In the genomic region with DNA sequence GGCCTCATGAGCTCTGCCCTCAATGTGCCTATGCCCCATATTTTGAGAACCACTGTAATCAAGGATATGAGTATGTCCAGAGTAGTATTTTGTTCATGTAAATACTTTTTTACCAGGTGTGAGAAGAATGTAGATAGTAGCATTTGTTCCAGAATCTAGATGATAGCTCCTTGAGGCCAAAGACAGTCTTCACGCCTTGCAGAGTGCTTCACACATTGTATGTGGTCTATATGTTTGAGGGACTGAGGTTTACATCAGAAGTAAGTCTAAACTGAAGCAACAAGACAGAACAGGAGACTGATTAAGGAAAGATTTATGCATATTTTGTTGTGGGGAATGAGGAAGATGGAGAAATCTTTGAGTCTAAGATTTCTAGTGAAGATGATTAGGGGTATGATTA, we compare ENCODE assay signal across 24 cellular contexts. TPM values are rescaled to one million over a fixed set of nuclear protein-coding genes. Genes with fewer than 3 reads are reported as not detected.
DNase-seq lines count a peak whose midpoint lies in the region; ATAC-seq and TF ChIP-seq lines count a peak whose summit lies in the region.
"Had no signal": no experiment of that assay in that cellular context is flagged by ENCODE, and none has a peak within 500 bp of the region (broad histone marks: within the 10 kb centered on the region; RNA-seq: fewer than 3 reads in every experiment).

No MANE protein-coding gene starts in this region.

- ATAC-seq in activated CD4-positive, alpha-beta T cell treated with anti-CD3 and anti-CD28 coated beads for 36 hours = no peak
- no peak for ATAC-seq in activated CD8-positive, alpha-beta memory T cell treated with anti-CD3 and anti-CD28 coated beads, Interleukin-2, amount 10 ng/mL, durations not matched to agents 7 days and 5 days
- peak; percentile 60 to 96 (median 73) for ATAC-seq in natural killer cell
- ATAC-seq in natural killer cell treated with Interleukin-12 subunit alpha and Interleukin-12 subunit beta and Interleukin-15 and Interleukin-18, amount 100 ng/mL, for 72 hours = no peak
- ATAC-seq: A549, GM12878 had no signal

- intact Hi-C loops in activated CD4-positive, alpha-beta T cell treated with anti-CD3 and anti-CD28 coated beads for 36 hours (cut with DNase I, micrococcal nuclease) = no loop called here
- intact Hi-C loops in natural killer cell (cut with micrococcal nuclease) = no loop called here

- TF ChIP-seq CTCF in natural killer cell (IDR thresholded peaks at IDR 0.05) = no peak

- peaks cover 43% of the 10 kb centered on the region for H3K36me3 Mint-ChIP-seq in activated CD4-positive, alpha-beta T cell treated with anti-CD3 and anti-CD28 coated beads for 36 hours (ENCODE audit: low read depth)
- peaks cover 63% of the 10 kb centered on the region for H3K36me3 Mint-ChIP-seq in activated CD8-positive, alpha-beta memory T cell treated with anti-CD3 and anti-CD28 coated beads, Interleukin-2, amount 10 ng/mL, durations not matched to agents 7 days and 5 days
- H3K36me3 Mint-ChIP-seq in natural killer cell (no peaks in the 10 kb centered on the region), immature natural killer cell (peaks cover 13 to 24% (median 18%) of the 10 kb centered on the region in 3 donors)
- peaks cover 23% of the 10 kb centered on the region for H3K36me3 Mint-ChIP-seq in natural killer cell treated with Interleukin-12 subunit alpha and Interleukin-12 subunit beta and Interleukin-15 and Interleukin-18, amount 100 ng/mL, for 72 hours
- peaks cover 51% of the 10 kb centered on the region for H3K36me3 Mint-ChIP-seq in activated naive CD4-positive, alpha-beta T cell treated with anti-CD3 and anti-CD28 coated beads, Interleukin-2, amount 10 ng/mL, durations not matched to agents 7 days and 5 days

- POLR2A ChIA-PET in activated CD4-positive, alpha-beta T cell treated with anti-CD3 and anti-CD28 coated beads for 36 hours (lab: Charles Lee) = interaction anchor here (0.7 kb wide), 1 partner anchor 653 kb away, joined by 3 read pairs; no protein-coding TSS in a partner anchor

- no peak for DNase-seq in activated CD4-positive, alpha-beta T cell treated with anti-CD3 and anti-CD28 coated beads for 36 hours
- no peak for DNase-seq in activated CD4-positive, alpha-beta T cell treated with anti-CD3 and anti-CD28 coated beads for 4 hours
- DNase-seq in activated CD8-positive, alpha-beta memory T cell treated with anti-CD3 and anti-CD28 coated beads, Interleukin-2, amount 10 ng/mL, durations not matched to agents 7 days and 5 days = no peak
- DNase-seq in activated CD8-positive, alpha-beta memory T cell treated with anti-CD3 and anti-CD28 coated beads, Interleukin-2, amount 50 U/mL, for 48 hours = no peak
- no peak for DNase-seq in natural killer cell
- no peak for DNase-seq in natural killer cell treated with Interleukin-12 subunit alpha and Interleukin-12 subunit beta and Interleukin-15 and Interleukin-18, amount 100 ng/mL, for 72 hours (ENCODE audit: low spot score)
- DNase-seq in immature natural killer cell = peak in 2 of 3 donors; percentile 13 to 18
- no peak for DNase-seq in activated naive CD4-positive, alpha-beta T cell treated with anti-CD3 and anti-CD28 coated beads, Interleukin-2, amount 10 ng/mL, durations not matched to agents 7 days and 5 days
- DNase-seq: BE2C; C1 segment of cervical spinal cord; CD4-positive, alpha-beta memory T cell; CD4-positive, CD25-positive, alpha-beta regulatory T cell; CD8-positive, alpha-beta memory T cell; COR-L47; DMS 273 treated with DMSO at 0.1 percent for 48 hours; DMS153; DMS53; DMS79; DND-41; EL; GDM1 had no signal

- H3K4me1 Mint-ChIP-seq in activated CD4-positive, alpha-beta T cell treated with anti-CD3 and anti-CD28 coated beads for 36 hours = no peaks in the 10 kb centered on the region
- H3K4me1 Mint-ChIP-seq in activated CD8-positive, alpha-beta memory T cell treated with anti-CD3 and anti-CD28 coated beads, Interleukin-2, amount 10 ng/mL, durations not matched to agents 7 days and 5 days = peaks cover 4% of the 10 kb centered on the region
- H3K4me1 Mint-ChIP-seq in natural killer cell (peaks cover 6 to 12% of the 10 kb centered on the region in 2 donors), immature natural killer cell (peaks cover 16 to 23% of the 10 kb centered on the region in 2 donors)
- H3K4me1 Mint-ChIP-seq in natural killer cell treated with Interleukin-12 subunit alpha and Interleukin-12 subunit beta and Interleukin-15 and Interleukin-18, amount 100 ng/mL, for 72 hours (ENCODE audit: low read depth in 2 of 2) = peaks cover 11 to 17% of the 10 kb centered on the region in 2 donors
- H3K4me1 Mint-ChIP-seq in activated naive CD4-positive, alpha-beta T cell treated with anti-CD3 and anti-CD28 coated beads, Interleukin-2, amount 10 ng/mL, durations not matched to agents 7 days and 5 days = peaks cover 2% of the 10 kb centered on the region
- H3K4me1 Mint-ChIP-seq: CD14-positive monocyte had no signal

- H3K27ac Mint-ChIP-seq in activated CD4-positive, alpha-beta T cell treated with anti-CD3 and anti-CD28 coated beads for 36 hours = peak overlapping the region; percentile 6
- H3K27ac Mint-ChIP-seq in activated CD8-positive, alpha-beta memory T cell treated with anti-CD3 and anti-CD28 coated beads, Interleukin-2, amount 10 ng/mL, durations not matched to agents 7 days and 5 days = peak overlapping the region; percentile 2
- H3K27ac Mint-ChIP-seq in natural killer cell (peak overlapping the region; percentile 4 to 9), immature natural killer cell (peak overlapping the region; percentile 5 to 46 (median 30))
- peak overlapping the region in 1 of 2 donors; percentile 6 for H3K27ac Mint-ChIP-seq in natural killer cell treated with Interleukin-12 subunit alpha and Interleukin-12 subunit beta and Interleukin-15 and Interleukin-18, amount 100 ng/mL, for 72 hours
- no peak overlapping the region for H3K27ac Mint-ChIP-seq in activated naive CD4-positive, alpha-beta T cell treated with anti-CD3 and anti-CD28 coated beads, Interleukin-2, amount 10 ng/mL, durations not matched to agents 7 days and 5 days
- H3K27ac Mint-ChIP-seq: CD8-positive, alpha-beta memory T cell had no signal

- CTCF ChIA-PET in activated CD4-positive, alpha-beta T cell treated with anti-CD3 and anti-CD28 coated beads for 36 hours (lab: Charles Lee) = no interaction called here
- CTCF ChIA-PET in activated CD8-positive, alpha-beta memory T cell treated with anti-CD3 and anti-CD28 coated beads, Interleukin-2, amount 10 ng/mL, durations not matched to agents 7 days and 5 days (lab: Charles Lee) = interaction anchor here (1.3 kb wide), 1 partner anchor 9 kb away, joined by 3 read pairs; no protein-coding TSS in a partner anchor
- CTCF ChIA-PET in activated naive CD4-positive, alpha-beta T cell treated with anti-CD3 and anti-CD28 coated beads, Interleukin-2, amount 10 ng/mL, durations not matched to agents 7 days and 5 days (lab: Charles Lee) = no interaction called here

- no peaks in the 10 kb centered on the region for H3K9me3 Mint-ChIP-seq in activated CD4-positive, alpha-beta T cell treated with anti-CD3 and anti-CD28 coated beads for 36 hours (ENCODE audit: low read depth)
- no peaks in the 10 kb centered on the region for H3K9me3 Mint-ChIP-seq in activated CD8-positive, alpha-beta memory T cell treated with anti-CD3 and anti-CD28 coated beads, Interleukin-2, amount 10 ng/mL, durations not matched to agents 7 days and 5 days (ENCODE audit: low read depth)
- no peaks in the 10 kb centered on the region for H3K9me3 Mint-ChIP-seq in natural killer cell
- peaks cover 3% of the 10 kb centered on the region for H3K9me3 Mint-ChIP-seq in natural killer cell treated with Interleukin-12 subunit alpha and Interleukin-12 subunit beta and Interleukin-15 and Interleukin-18, amount 100 ng/mL, for 72 hours
- no peaks in the 10 kb centered on the region for H3K9me3 Mint-ChIP-seq in immature natural killer cell
- H3K9me3 Mint-ChIP-seq in activated naive CD4-positive, alpha-beta T cell treated with anti-CD3 and anti-CD28 coated beads, Interleukin-2, amount 10 ng/mL, durations not matched to agents 7 days and 5 days = no peaks in the 10 kb centered on the region
- H3K9me3 Mint-ChIP-seq: CD8-positive, alpha-beta memory T cell had no signal

- H3K4me3 Mint-ChIP-seq in activated CD4-positive, alpha-beta T cell treated with anti-CD3 and anti-CD28 coated beads for 36 hours = no peak overlapping the region
- no peak overlapping the region for H3K4me3 Mint-ChIP-seq in activated CD8-positive, alpha-beta memory T cell treated with anti-CD3 and anti-CD28 coated beads, Interleukin-2, amount 10 ng/mL, durations not matched to agents 7 days and 5 days
- no peak overlapping the region for H3K4me3 Mint-ChIP-seq in natural killer cell
- no peak overlapping the region for H3K4me3 Mint-ChIP-seq in natural killer cell treated with Interleukin-12 subunit alpha and Interleukin-12 subunit beta and Interleukin-15 and Interleukin-18, amount 100 ng/mL, for 72 hours
- peak overlapping the region in 1 of 5 donors; percentile 0 for H3K4me3 Mint-ChIP-seq in immature natural killer cell
- no peak overlapping the region for H3K4me3 Mint-ChIP-seq in activated naive CD4-positive, alpha-beta T cell treated with anti-CD3 and anti-CD28 coated beads, Interleukin-2, amount 10 ng/mL, durations not matched to agents 7 days and 5 days
- H3K4me3 Mint-ChIP-seq: CD14-positive monocyte; CD4-positive, alpha-beta memory T cell; CD4-positive, CD25-positive, alpha-beta regulatory T cell; CD8-positive, alpha-beta memory T cell had no signal

- no peaks in the 10 kb centered on the region for H3K27me3 Mint-ChIP-seq in activated CD4-positive, alpha-beta T cell treated with anti-CD3 and anti-CD28 coated beads for 36 hours
- no peaks in the 10 kb centered on the region for H3K27me3 Mint-ChIP-seq in activated CD8-positive, alpha-beta memory T cell treated with anti-CD3 and anti-CD28 coated beads, Interleukin-2, amount 10 ng/mL, durations not matched to agents 7 days and 5 days
- H3K27me3 Mint-ChIP-seq in natural killer cell (ENCODE audit: low read depth in 2 of 2) (no peaks in the 10 kb centered on the region), immature natural killer cell (ENCODE audit: low read depth in 3 of 3) (no peaks in the 10 kb centered on the region)
- H3K27me3 Mint-ChIP-seq in natural killer cell treated with Interleukin-12 subunit alpha and Interleukin-12 subunit beta and Interleukin-15 and Interleukin-18, amount 100 ng/mL, for 72 hours = no peaks in the 10 kb centered on the region
- no peaks in the 10 kb centered on the region for H3K27me3 Mint-ChIP-seq in activated naive CD4-positive, alpha-beta T cell treated with anti-CD3 and anti-CD28 coated beads, Interleukin-2, amount 10 ng/mL, durations not matched to agents 7 days and 5 days
- H3K27me3 Mint-ChIP-seq: CD4-positive, alpha-beta memory T cell; CD4-positive, CD25-positive, alpha-beta regulatory T cell; CD8-positive, alpha-beta memory T cell had no signal

RNA-seq across cellular contexts. Expression of a gene that starts 12.5 kb away (rescaled TPM):
- 100 to 1,000 TPM; 101 to 134 TPM for total RNA-seq in activated CD4-positive, alpha-beta T cell treated with anti-CD3 and anti-CD28 coated beads for 36 hours
- 10 to 100 TPM; 80.6 to 92.4 TPM for total RNA-seq in activated CD8-positive, alpha-beta memory T cell treated with anti-CD3 and anti-CD28 coated beads, Interleukin-2, amount 10 ng/mL, durations not matched to agents 7 days and 5 days
- 10 to 100 TPM; 40.8 to 64.9 (median 55.1) TPM for total RNA-seq in natural killer cell
- 10 to 100 TPM; 35.0 to 52.0 TPM for total RNA-seq in natural killer cell treated with Interleukin-12 subunit alpha and Interleukin-12 subunit beta and Interleukin-15 and Interleukin-18, amount 100 ng/mL, for 72 hours
- 10 to 100 TPM; 41.5 to 52.2 (median 50.8) TPM for polyA plus RNA-seq in immature natural killer cell

RNA-seq across cellular contexts. Expression of a gene that starts 13.2 kb away (rescaled TPM):
- total RNA-seq in activated CD4-positive, alpha-beta T cell treated with anti-CD3 and anti-CD28 coated beads for 36 hours = 10 to 100 TPM; 46.3 to 69.3 TPM
- total RNA-seq in activated CD8-positive, alpha-beta memory T cell treated with anti-CD3 and anti-CD28 coated beads, Interleukin-2, amount 10 ng/mL, durations not matched to agents 7 days and 5 days = 10 to 100 TPM; 50.4 to 51.3 TPM
- total RNA-seq in natural killer cell = 10 to 100 TPM; 71.3 to 81.0 (median 76.9) TPM
- total RNA-seq in natural killer cell treated with Interleukin-12 subunit alpha and Interleukin-12 subunit beta and Interleukin-15 and Interleukin-18, amount 100 ng/mL, for 72 hours = 10 to 100 TPM; 34.6 to 35.3 TPM
- 10 to 100 TPM; 11.5 to 18.0 (median 11.5) TPM for polyA plus RNA-seq in immature natural killer cell

Comparison
In these comparisons a context has a peak if more than half of its experiments do, and no peak if none do; other contexts are left out.
1. ATAC-seq: peak in natural killer cell (3 of 3); none in activated CD4-positive, alpha-beta T cell treated with anti-CD3 and anti-CD28 coated beads for 36 hours (single experiment), activated CD8-positive, alpha-beta memory T cell treated with anti-CD3 and anti-CD28 coated beads, Interleukin-2, amount 10 ng/mL, durations not matched to agents 7 days and 5 days (single experiment) and natural killer cell treated with Interleukin-12 subunit alpha and Interleukin-12 subunit beta and Interleukin-15 and Interleukin-18, amount 100 ng/mL, for 72 hours (0 of 2).
2. DNase-seq: peak in immature natural killer cell (2 of 3); none in activated CD4-positive, alpha-beta T cell treated with anti-CD3 and anti-CD28 coated beads for 36 hours (single experiment), activated CD4-positive, alpha-beta T cell treated with anti-CD3 and anti-CD28 coated beads for 4 hours (0 of 2), activated CD8-positive, alpha-beta memory T cell treated with anti-CD3 and anti-CD28 coated beads, Interleukin-2, amount 10 ng/mL, durations not matched to agents 7 days and 5 days (single experiment), activated CD8-positive, alpha-beta memory T cell treated with anti-CD3 and anti-CD28 coated beads, Interleukin-2, amount 50 U/mL, for 48 hours (single experiment), natural killer cell (single experiment), natural killer cell treated with Interleukin-12 subunit alpha and Interleukin-12 subunit beta and Interleukin-15 and Interleukin-18, amount 100 ng/mL, for 72 hours (single experiment) and activated naive CD4-positive, alpha-beta T cell treated with anti-CD3 and anti-CD28 coated beads, Interleukin-2, amount 10 ng/mL, durations not matched to agents 7 days and 5 days (single experiment).